ENCODE assay signal across 8 cellular contexts in genomic region chr3:52707585-52707984, GRCh38. TPM values are rescaled to one million over a fixed set of nuclear protein-coding genes. Genes with fewer than 3 reads are reported as not detected.
DNase-seq lines count a peak whose midpoint lies in the region; ATAC-seq and TF ChIP-seq lines count a peak whose summit lies in the region.

No MANE protein-coding gene starts in this region.

- no peak for TF ChIP-seq CTCF in glutamatergic neuron (IDR thresholded peaks at IDR 0.05; ENCODE audit: partially characterized antibody, unreplicated experiment)
- TF ChIP-seq CTCF in stomach (IDR thresholded peaks at IDR 0.05) = no peak

- no peak for TF ChIP-seq POLR2A in stomach (IDR thresholded peaks at IDR 0.05)

- H3K9me3 Mint-ChIP-seq in activated T-cell treated with anti-CD3 and anti-CD28 coated beads, Interleukin-2, amount 50 U/mL, for 72 hours = no peaks in the 10 kb centered on the region
- H3K9me3 Mint-ChIP-seq in T-cell (no peaks in the 10 kb centered on the region), glutamatergic neuron (ENCODE audit: unreplicated experiment) (peaks cover 7% of the 10 kb centered on the region)

- H3K27ac ChIP-seq in stomach = peak overlapping the region in 2 of 5 donors; percentile 92 to 95

- peak overlapping the region in 3 of 4 donors; percentile 93 to 96 (median 94) for H3K4me3 ChIP-seq in stomach

- ATAC-seq in activated T-cell treated with anti-CD3 and anti-CD28 coated beads, Interleukin-2, amount 50 U/mL, for 72 hours (replicated peaks in 1 of 2) = no peak
- ATAC-seq in T-cell (replicated peaks in 1 of 4) (no peak), HG02759 (IDR thresholded peaks at IDR 0.05; ENCODE audit: unreplicated experiment) (no peak)

- no peaks in the 10 kb centered on the region for H3K27me3 Mint-ChIP-seq in activated T-cell treated with anti-CD3 and anti-CD28 coated beads, Interleukin-2, amount 50 U/mL, for 72 hours (ENCODE audit: low read depth)
- H3K27me3 Mint-ChIP-seq in T-cell (no peaks in the 10 kb centered on the region), glutamatergic neuron (ENCODE audit: unreplicated experiment) (peaks cover 5% of the 10 kb centered on the region)

- WGBS in stomach, 5 donors = 64 to 78% (median 75%) methylated on average over 4 of the region's 4 CpGs

- H3K36me3 ChIP-seq in stomach = peaks cover 7 to 39% (median 30%) of the 10 kb centered on the region in 4 donors

- POLR2A ChIA-PET in T-cell (lab: Charles Lee) = interaction anchor here (0.7 to 0.9 kb wide), 2 partner anchors 15 to 69 kb away, joined by 3 read pairs; no protein-coding TSS in a partner anchor

- H3K27me3 ChIP-seq in stomach = no peaks in the 10 kb centered on the region

- peak overlapping the region; percentile 96 for H3K27ac Mint-ChIP-seq in activated T-cell treated with anti-CD3 and anti-CD28 coated beads, Interleukin-2, amount 50 U/mL, for 72 hours
- peak overlapping the region; percentile 55 to 59 for H3K27ac Mint-ChIP-seq in T-cell
- no peak overlapping the region for H3K27ac Mint-ChIP-seq in glutamatergic neuron (ENCODE audit: unreplicated experiment)

- CTCF ChIA-PET in T-cell (lab: Charles Lee) = no interaction called here

- DNase-seq in activated T-cell treated with anti-CD3 and anti-CD28 coated beads, Interleukin-2, amount 50 U/mL, for 72 hours = no peak
- DNase-seq in activated T-cell treated with anti-CD3 and anti-CD28 coated beads, Interleukin-2, amount 50 U/mL, for 1 hour = no peak
- DNase-seq in T-cell = no peak
- no peak for DNase-seq in glutamatergic neuron
- no peak for DNase-seq in stomach
- no peak for DNase-seq in NCI-H2107 (lab: John Stamatoyannopoulos, UW)
- DNase-seq in NCI-H69 (lab: John Stamatoyannopoulos, UW) = no peak

- no peak for TF ChIP-seq EP300 in stomach (IDR thresholded peaks at IDR 0.05)

- peak overlapping the region; percentile 94 to 98 for H3K4me3 Mint-ChIP-seq in activated T-cell treated with anti-CD3 and anti-CD28 coated beads, Interleukin-2, amount 50 U/mL, for 72 hours
- H3K4me3 Mint-ChIP-seq in T-cell (peak overlapping the region; percentile 71 to 96 (median 91)), glutamatergic neuron (ENCODE audit: unreplicated experiment) (peak overlapping the region; percentile 38)

- H3K36me3 Mint-ChIP-seq in activated T-cell treated with anti-CD3 and anti-CD28 coated beads, Interleukin-2, amount 50 U/mL, for 72 hours (ENCODE audit: insufficient read depth in 2 of 2) = peaks cover 0 to 8% of the 10 kb centered on the region in 2 donors
- H3K36me3 Mint-ChIP-seq in T-cell (peaks cover 15% of the 10 kb centered on the region), glutamatergic neuron (ENCODE audit: unreplicated experiment) (no peaks in the 10 kb centered on the region)

- peaks cover 11 to 46% (median 41%) of the 10 kb centered on the region in 4 donors for H3K4me1 ChIP-seq in stomach

- intact Hi-C loops in stomach (cut with DNase I; ENCODE audit: low total_unique reads) = no loop called here

- no peaks in the 10 kb centered on the region for H3K9me3 ChIP-seq in stomach

- peaks cover 42% of the 10 kb centered on the region for H3K4me1 Mint-ChIP-seq in activated T-cell treated with anti-CD3 and anti-CD28 coated beads, Interleukin-2, amount 50 U/mL, for 72 hours (ENCODE audit: low read depth)
- H3K4me1 Mint-ChIP-seq in T-cell = peaks cover 18 to 35% (median 35%) of the 10 kb centered on the region in 3 donors
- H3K4me1 Mint-ChIP-seq in glutamatergic neuron (ENCODE audit: low read depth, unreplicated experiment) = peaks cover 5% of the 10 kb centered on the region

RNA-seq across cellular contexts. Expression of gene SPCS1, which starts 1.7 kb away (rescaled TPM):
- total RNA-seq in activated T-cell treated with anti-CD3 and anti-CD28 coated beads, Interleukin-2, amount 50 U/mL, for 72 hours = 100 to 1,000 TPM; 100 to 111 TPM
- total RNA-seq in T-cell = 10 to 100 TPM; 61.8 to 85.8 (median 81.3) TPM
- 62.4 TPM for total RNA-seq in glutamatergic neuron (ENCODE audit: unreplicated experiment)
- total RNA-seq in stomach = 100 to 1,000 TPM in 1 of 5 donors, 10 to 100 TPM in 2, 1 to 10 TPM in 1, under 1 TPM in 1; 0.58 to 332 (median 57.5) TPM
- 100 to 1,000 TPM; 108 to 148 (median 118) TPM for polyA plus RNA-seq in stomach

RNA-seq across cellular contexts. Expression of gene GLT8D1, which starts 2.0 kb away (rescaled TPM):
- 10 to 100 TPM; 37.8 to 38.3 TPM for total RNA-seq in activated T-cell treated with anti-CD3 and anti-CD28 coated beads, Interleukin-2, amount 50 U/mL, for 72 hours
- total RNA-seq in T-cell = 10 to 100 TPM; 21.0 to 47.0 (median 39.1) TPM
- 46.4 TPM for total RNA-seq in glutamatergic neuron (ENCODE audit: unreplicated experiment)
- 10 to 100 TPM in 4 of 5 donors, 1 to 10 TPM in 1; 9.4 to 81.9 (median 23.5) TPM for total RNA-seq in stomach
- polyA plus RNA-seq in stomach = 10 to 100 TPM; 19.9 to 29.8 (median 24.7) TPM

RNA-seq across cellular contexts. Expression of gene GNL3, which starts 21.8 kb away (rescaled TPM):
- 100 to 1,000 TPM; 131 to 158 TPM for total RNA-seq in activated T-cell treated with anti-CD3 and anti-CD28 coated beads, Interleukin-2, amount 50 U/mL, for 72 hours
- total RNA-seq in T-cell (100 to 1,000 TPM in 2 of 5 donors, 10 to 100 TPM in 3; 77.1 to 110 (median 86.6) TPM), glutamatergic neuron (ENCODE audit: unreplicated experiment) (75.2 TPM), stomach (100 to 1,000 TPM in 1 of 5 donors, 10 to 100 TPM in 3, 1 to 10 TPM in 1; 5.8 to 114 (median 88.9) TPM)
- polyA plus RNA-seq in stomach = 10 to 100 TPM; 37.9 to 69.1 (median 55.3) TPM

RNA-seq across cellular contexts. Expression of gene PBRM1, which starts 21.9 kb away (rescaled TPM):
- total RNA-seq in activated T-cell treated with anti-CD3 and anti-CD28 coated beads, Interleukin-2, amount 50 U/mL, for 72 hours = 10 to 100 TPM; 66.2 to 66.7 TPM
- total RNA-seq in T-cell (10 to 100 TPM; 57.4 to 73.3 (median 63.3) TPM), glutamatergic neuron (ENCODE audit: unreplicated experiment) (192 TPM), stomach (100 to 1,000 TPM in 3 of 5 donors, 10 to 100 TPM in 2; 55.0 to 130 (median 105) TPM)
- polyA plus RNA-seq in stomach = 1 to 10 TPM; 6.0 to 8.4 (median 7.8) TPM

Comparison
In these comparisons a context has a peak if more than half of its experiments do, and no peak if none do; other contexts are left out.
1. H3K4me3 Mint-ChIP-seq: peak in every context shown above with its lines; median percentile 96 in activated T-cell treated with anti-CD3 and anti-CD28 coated beads, Interleukin-2, amount 50 U/mL, for 72 hours; 91 in T-cell; 38 in glutamatergic neuron.